In the genomic region with DNA sequence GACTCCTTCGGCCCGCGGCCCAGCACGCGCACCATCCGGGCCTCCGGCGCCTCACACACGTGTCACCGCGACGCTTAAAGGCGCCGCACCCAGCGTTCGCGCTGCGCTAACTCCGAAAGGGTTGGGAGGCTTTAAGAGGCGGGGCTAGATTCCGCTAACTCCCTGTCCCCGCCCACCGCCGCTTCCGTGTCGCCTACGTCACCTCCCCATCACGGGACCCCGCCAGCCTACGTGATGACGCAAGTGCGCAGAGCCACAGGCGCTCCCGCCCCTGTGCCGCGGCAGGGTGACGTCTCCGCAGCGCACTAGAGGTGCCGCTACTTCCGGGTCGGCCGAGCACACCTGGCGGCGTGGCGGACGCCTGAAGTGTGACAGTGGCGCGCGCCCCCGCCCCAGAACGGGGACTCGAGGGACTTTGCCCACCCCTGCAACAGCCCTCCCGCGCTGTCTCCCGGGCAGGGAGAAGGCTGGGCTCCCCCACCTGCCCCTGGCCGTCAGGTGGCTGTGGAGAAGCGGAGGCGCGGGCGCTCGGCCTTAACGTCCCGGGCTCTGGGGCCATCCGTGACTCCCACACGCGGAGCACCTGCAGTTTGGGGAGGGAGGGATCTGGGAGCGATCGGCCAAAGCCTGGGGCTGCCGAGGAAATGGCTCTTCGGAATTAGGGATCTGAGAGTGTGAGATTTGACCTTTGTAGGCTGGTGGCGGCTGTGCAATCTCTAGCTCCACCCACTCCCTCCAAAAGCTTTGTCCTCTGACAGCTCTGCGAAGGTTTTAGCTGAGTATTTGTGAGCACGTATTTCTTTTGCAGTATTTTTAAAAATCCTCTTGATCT, we compare ENCODE assay signal across 8 cellular contexts. TPM values are rescaled to one million over a fixed set of nuclear protein-coding genes. Genes with fewer than 3 reads are reported as not detected.
DNase-seq lines count a peak whose midpoint lies in the region; ATAC-seq lines count a peak whose summit lies in the region.

A gene (minus strand): TSS at position 35 of the 832 bp plus-strand sequence. CDS start 4,451 bp downstream, outside the sequence.

- H3K36me3 Mint-ChIP-seq in activated CD8-positive, alpha-beta memory T cell treated with anti-CD3 and anti-CD28 coated beads, Interleukin-2, amount 10 ng/mL, durations not matched to agents 7 days and 5 days = peaks cover 17% of the 10 kb centered on the region

- peak within 1 kb of the TSS; percentile 82 for H3K4ac ChIP-seq in mesendoderm (ENCODE audit: low read depth, low read length)

- WGBS in mesendoderm (ENCODE audit: extremely low coverage, insufficient coverage, low lambda C conversion rate) = no CpG with 5 or more reads among the region's 74 CpGs

- no peaks in the 10 kb centered on the region for H3K9me3 Mint-ChIP-seq in activated CD8-positive, alpha-beta memory T cell treated with anti-CD3 and anti-CD28 coated beads, Interleukin-2, amount 10 ng/mL, durations not matched to agents 7 days and 5 days (ENCODE audit: low read depth)

- no peaks in the 10 kb centered on the region for H3K9me3 ChIP-seq in NT2/D1 (ENCODE audit: insufficient read depth, low read length)
- H3K9me3 ChIP-seq in endocrine pancreas (ENCODE audit: control insufficient read depth, low read length) = no peaks in the 10 kb centered on the region

- H2BK15ac ChIP-seq in mesendoderm (replicated peaks; ENCODE audit: low read depth) = no peak within 1 kb of the TSS

- peak within 1 kb of the TSS; percentile 84 for H3K27ac ChIP-seq in mesendoderm (ENCODE audit: low read depth, low read length)

- H3K56ac ChIP-seq in mesendoderm (ENCODE audit: low read length) = peak within 1 kb of the TSS; percentile 95

- H4K5ac ChIP-seq in mesendoderm (ENCODE audit: low read length) = no peak within 1 kb of the TSS

- H3K27ac Mint-ChIP-seq in activated CD8-positive, alpha-beta memory T cell treated with anti-CD3 and anti-CD28 coated beads, Interleukin-2, amount 10 ng/mL, durations not matched to agents 7 days and 5 days = peak within 1 kb of the TSS; percentile 95

- no peak within 1 kb of the TSS for H2AK5ac ChIP-seq in mesendoderm (ENCODE audit: low read length)

- H3K27me3 Mint-ChIP-seq in activated CD8-positive, alpha-beta memory T cell treated with anti-CD3 and anti-CD28 coated beads, Interleukin-2, amount 10 ng/mL, durations not matched to agents 7 days and 5 days = no peaks in the 10 kb centered on the region

- H3K4me2 ChIP-seq in mesendoderm (ENCODE audit: low read length) = peak within 1 kb of the TSS; percentile 99

- H3K27me3 ChIP-seq in NT2/D1 (ENCODE audit: insufficient read depth, insufficient read length) = no peaks in the 10 kb centered on the region
- no peaks in the 10 kb centered on the region for H3K27me3 ChIP-seq in endocrine pancreas (ENCODE audit: control insufficient read depth, insufficient read depth, low read length)
- no peaks in the 10 kb centered on the region for H3K27me3 ChIP-seq in mesendoderm (ENCODE audit: insufficient read depth, low read length, poor library complexity)

- CTCF ChIA-PET in activated CD8-positive, alpha-beta memory T cell treated with anti-CD3 and anti-CD28 coated beads, Interleukin-2, amount 10 ng/mL, durations not matched to agents 7 days and 5 days (lab: Charles Lee) = interaction anchor here (0.9 to 1.5 kb wide), 2 partner anchors 22 to 49 kb away, joined by 4 read pairs; no protein-coding TSS in a partner anchor

- no peaks in the 10 kb centered on the region for H3K4me1 ChIP-seq in NT2/D1 (ENCODE audit: insufficient read depth, insufficient read length)
- H3K4me1 ChIP-seq in endocrine pancreas (ENCODE audit: control insufficient read depth, insufficient read depth, low read length) = no peaks in the 10 kb centered on the region
- peaks cover 4% of the 10 kb centered on the region for H3K4me1 ChIP-seq in mesendoderm (ENCODE audit: control insufficient read depth, low read depth, low read length)

- H3K23ac ChIP-seq in mesendoderm (ENCODE audit: low read length) = peak within 1 kb of the TSS; percentile 66

- H3K4me1 Mint-ChIP-seq in activated CD8-positive, alpha-beta memory T cell treated with anti-CD3 and anti-CD28 coated beads, Interleukin-2, amount 10 ng/mL, durations not matched to agents 7 days and 5 days = peaks cover 44% of the 10 kb centered on the region

- no peak within 1 kb of the TSS for H2BK5ac ChIP-seq in mesendoderm (ENCODE audit: low read length)

- ATAC-seq in GM21381 (IDR thresholded peaks at IDR 0.05; ENCODE audit: unreplicated experiment) = peak; percentile 88
- ATAC-seq in activated CD8-positive, alpha-beta memory T cell treated with anti-CD3 and anti-CD28 coated beads, Interleukin-2, amount 10 ng/mL, durations not matched to agents 7 days and 5 days = peak; percentile 89

- H3K18ac ChIP-seq in mesendoderm (ENCODE audit: low read length) = peak within 1 kb of the TSS; percentile 85

- peak within 1 kb of the TSS; percentile 99 for H4K8ac ChIP-seq in mesendoderm (ENCODE audit: low read depth, low read length)

- H3K9ac ChIP-seq in NT2/D1 (ENCODE audit: insufficient read length, low read depth) (peak within 1 kb of the TSS; percentile 96), endocrine pancreas (ENCODE audit: control insufficient read depth, insufficient read depth, low read length) (peak within 1 kb of the TSS; percentile 83), mesendoderm (ENCODE audit: low read length) (peak within 1 kb of the TSS; percentile 95)

- peaks cover 32% of the 10 kb centered on the region for H3K79me2 ChIP-seq in mesendoderm (ENCODE audit: control insufficient read depth, insufficient read depth, low read length)

- H3K4me3 ChIP-seq in NT2/D1 (ENCODE audit: insufficient read length, low read depth) (peak within 1 kb of the TSS; percentile 95), endocrine pancreas (ENCODE audit: control insufficient read depth, insufficient read depth, low read length) (peak within 1 kb of the TSS; percentile 90), mesendoderm (ENCODE audit: low read length) (peak within 1 kb of the TSS; percentile 90)

- peak within 1 kb of the TSS; percentile 89 for H3K4me3 Mint-ChIP-seq in activated CD8-positive, alpha-beta memory T cell treated with anti-CD3 and anti-CD28 coated beads, Interleukin-2, amount 10 ng/mL, durations not matched to agents 7 days and 5 days

- H3K79me1 ChIP-seq in mesendoderm (ENCODE audit: low read length) = peaks cover 17% of the 10 kb centered on the region

- peaks cover 28% of the 10 kb centered on the region for H3K36me3 ChIP-seq in NT2/D1 (ENCODE audit: insufficient read depth, insufficient read length, low read length)
- H3K36me3 ChIP-seq in endocrine pancreas (ENCODE audit: control insufficient read depth, insufficient read depth, low read length) = peaks cover 4% of the 10 kb centered on the region
- peaks cover 5% of the 10 kb centered on the region for H3K36me3 ChIP-seq in mesendoderm (ENCODE audit: control insufficient read depth, insufficient read depth, low read length)

- no peak within 1 kb of the TSS for H2BK120ac ChIP-seq in mesendoderm (ENCODE audit: low read depth, low read length)

- DNase-seq in COR-L47 (lab: John Stamatoyannopoulos, UW) = peak; percentile 100
- peak; percentile 67 to 100 (median 97) for DNase-seq in HUDEP-2 (lab: John Stamatoyannopoulos, UW; ENCODE audit: unreplicated experiment in 76 of 76)
- DNase-seq in NT2/D1 (ENCODE audit: low read depth, low spot score) = peak; percentile 97
- DNase-seq in activated CD8-positive, alpha-beta memory T cell treated with anti-CD3 and anti-CD28 coated beads, Interleukin-2, amount 10 ng/mL, durations not matched to agents 7 days and 5 days = peak; percentile 100
- peak; percentile 99 for DNase-seq in mesendoderm
- peak; percentile 100 for DNase-seq in stimulated activated CD8-positive, alpha-beta memory T cell treated with anti-CD3 and anti-CD28 coated beads, Interleukin-15, amount 100 ng/mL, for 1 hour (ENCODE audit: low read depth)

RNA-seq across cellular contexts. Expression of the gene that starts here (rescaled TPM):
- total RNA-seq in activated CD8-positive, alpha-beta memory T cell treated with anti-CD3 and anti-CD28 coated beads, Interleukin-2, amount 10 ng/mL, durations not matched to agents 7 days and 5 days = 10 to 100 TPM; 84.5 to 94.3 TPM
- polyA plus RNA-seq in mesendoderm (2013, experiment 1 of 2) = 51.3 TPM
- polyA plus RNA-seq in mesendoderm (2013, experiment 2 of 2) = 53.0 TPM

Comparison
In these comparisons a context has a peak if more than half of its experiments do, and no peak if none do; other contexts are left out.
1. Peak in every context shown above with its lines: DNase-seq, ATAC-seq, H3K4me3 ChIP-seq and H3K27ac ChIP-seq.